In the genomic region with DNA sequence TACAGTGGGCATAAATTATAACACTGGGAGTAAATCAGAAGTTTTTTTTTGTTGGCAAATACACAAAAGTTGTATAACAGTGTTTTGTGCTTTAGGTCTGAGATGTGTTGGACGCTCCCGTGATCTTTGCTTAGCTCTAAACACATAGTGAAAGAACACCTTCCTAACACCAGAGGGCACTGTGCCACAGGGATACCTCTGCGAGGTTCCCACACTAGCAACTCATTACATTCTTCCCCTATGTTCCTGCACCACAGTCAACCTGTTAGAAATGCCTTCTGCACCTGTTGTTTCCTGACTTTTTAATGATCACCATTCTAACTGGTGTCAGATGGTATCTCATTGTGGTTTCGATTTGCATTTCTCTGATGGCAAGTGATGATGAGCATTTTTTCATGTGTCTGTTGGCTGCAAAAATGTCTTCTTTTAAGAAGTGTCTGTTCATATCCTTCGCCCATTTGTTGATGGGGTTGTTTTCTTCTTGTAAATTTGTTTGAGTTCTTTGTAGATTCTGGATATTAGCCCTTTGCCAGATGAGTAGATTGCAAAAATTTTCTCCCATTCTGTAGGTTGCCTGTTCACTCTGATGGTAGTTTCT, we compare ENCODE assay signal across 8 cellular contexts. TPM values are rescaled to one million over a fixed set of nuclear protein-coding genes. Genes with fewer than 3 reads are reported as not detected.
DNase-seq lines count a peak whose midpoint lies in the region; ATAC-seq and TF ChIP-seq lines count a peak whose summit lies in the region.
"Not testable (repeated sequence)": the region's sequence is repeated elsewhere in the genome, so short reads cannot be mapped to it uniquely, and the experiment has no call there.

No MANE protein-coding gene starts in this region.

- not testable (repeated sequence) for H3K4me1 Mint-ChIP-seq in Caco-2 (ENCODE audit: low read depth, unreplicated experiment)

- CTCF ChIA-PET in Caco-2 (lab: Charles Lee): interaction anchor here (0.6 to 1.3 kb wide), 9 partner anchors 12 to 826 kb away, joined by 3 to 28 read pairs (median 3); no protein-coding TSS in a partner anchor

- intact Hi-C loops in Caco-2 (cut with micrococcal nuclease; ENCODE audit: unreplicated experiment): loop anchor here (1.0 kb wide), 4 partner anchors 159 to 533 kb away; no protein-coding TSS in a partner anchor

- not testable (repeated sequence) for BruUV-seq in Caco-2 (replicated peaks; lab: Mats Ljungman, UMichigan)

- DNase-seq in Caco-2 (peak; percentile 68 to 76), NCI-H524 treated with DMSO at 0.1 percent for 48 hours (lab: John Stamatoyannopoulos, UW) (peak; percentile 55), cerebellum (ENCODE audit: low spot score) (peak; percentile 48), left lobe of liver (ENCODE audit: low spot score) (peak; percentile 62)
- peak; percentile 65 to 73 for DNase-seq in activated CD4-positive, alpha-beta T cell treated with anti-CD3 and anti-CD28 coated beads for 4 hours
- peak; percentile 31 to 40 (median 38) for DNase-seq in stimulated activated CD4-positive, alpha-beta T cell treated with anti-CD3 and anti-CD28 coated beads, TNF-alpha, amount 100 ng/mL, for 24 hours (ENCODE audit: low read depth in 3 of 3)

- H3K9me3 ChIP-seq in Caco-2: not testable (repeated sequence)

- H3K9me3 Mint-ChIP-seq in Caco-2 (ENCODE audit: unreplicated experiment): not testable (repeated sequence)

- H3K27me3 ChIP-seq in Caco-2 (replicated peaks; ENCODE audit: control insufficient read depth, insufficient read depth, low read length): not testable (repeated sequence)

- POLR2A ChIA-PET in Caco-2 (lab: Charles Lee): not testable (repeated sequence)

- not testable (repeated sequence) for H3K4me3 ChIP-seq in Caco-2 (ENCODE audit: low read depth, low read length)

- not testable (repeated sequence) for H3K36me3 Mint-ChIP-seq in Caco-2 (ENCODE audit: insufficient read depth, unreplicated experiment)

- ATAC-seq in GM19468 (IDR thresholded peaks at IDR 0.05; ENCODE audit: extremely low read depth, unreplicated experiment): peak; percentile 69
- peak; percentile 36 for ATAC-seq in HG03521 (IDR thresholded peaks at IDR 0.05; ENCODE audit: unreplicated experiment)
- peak; percentile 66 for ATAC-seq in left lobe of liver

- not testable (repeated sequence) for H3K27me3 Mint-ChIP-seq in Caco-2 (ENCODE audit: insufficient read depth, unreplicated experiment)

- not testable (repeated sequence) for H3K4me3 Mint-ChIP-seq in Caco-2 (ENCODE audit: unreplicated experiment)

- H3K4me1 ChIP-seq in Caco-2: not testable (repeated sequence)

- peak; percentile 85 to 88 for TF ChIP-seq CTCF in Caco-2 (IDR thresholded peaks at IDR 0.05; ENCODE audit: insufficient read depth in 1 of 2, low read depth in 1 of 2, low read length in 1 of 2, severe bottlenecking in 1 of 2, unreplicated experiment in 1 of 2)

- H3K27ac Mint-ChIP-seq in Caco-2 (ENCODE audit: unreplicated experiment): not testable (repeated sequence)

- H3K36me3 ChIP-seq in Caco-2 (ENCODE audit: control insufficient read depth, insufficient read depth, low read length): not testable (repeated sequence)

RNA-seq across cellular contexts. Expression of a gene that starts 4.8 kb away (rescaled TPM):
- total RNA-seq in Caco-2 (2022): 278 and 288 TPM in 2 replicates
- total RNA-seq in cerebellum: 59.9 TPM
- total RNA-seq in left lobe of liver: 51.9 TPM
